8 cellular contexts compared by ENCODE assay signal in genomic region chr22:22408731-22409696, GRCh38.
A peak's percentile ranks its signal among the peaks of the same experiment; 100 is the strongest.
DNase-seq lines count a peak whose midpoint lies in the region; ATAC-seq, FAIRE-seq and TF ChIP-seq lines count a peak whose summit lies in the region.

No MANE protein-coding gene starts in this region.

- no peak for DNase-seq in Right ventricle myocardium inferior (ENCODE audit: missing footprints)
- no peak for DNase-seq in cardiac septum (ENCODE audit: low spot score)
- peak; percentile 58 for DNase-seq in NCI-H1092 treated with DMSO at 0.1 percent for 48 hours (lab: John Stamatoyannopoulos, UW)
- DNase-seq in astrocyte of the cerebellum (ENCODE audit: low read depth), result no peak
- DNase-seq in HepG2 (ENCODE audit: low spot score), result peak; percentile 45
- no peak for DNase-seq in T1000 (lab: John Stamatoyannopoulos, UW)

- TF ChIP-seq POLR2A in HepG2 (IDR thresholded peaks at IDR 0.05; ENCODE audit: insufficient read depth in 1 of 2, low read depth in 2 of 2, low read length in 2 of 2), result no peak

- no peaks in the 10 kb centered on the region for H3K4me1 ChIP-seq in HepG2 (ENCODE audit: insufficient read depth, low read length)

- POLR2A ChIA-PET in HepG2 (lab: Yijun Ruan, JAX), result no interaction called here

- no peak overlapping the region for H3K9ac ChIP-seq in HepG2 (ENCODE audit: insufficient read depth, low read depth, low read length)

- no peaks in the 10 kb centered on the region for H3K36me3 ChIP-seq in HepG2 (replicated peaks in 1 of 2; ENCODE audit: control insufficient read depth in 1 of 2, insufficient read depth in 2 of 2, low read length in 2 of 2)

- peak; percentile 52; the same call in 1 of the 2 replicates for TF ChIP-seq RAD21 in HepG2 (CRISPR knock-in tag; IDR thresholded peaks at IDR 0.05)

- no TSS peak for BruUV-seq in HepG2 (replicated peaks; lab: Mats Ljungman, UMichigan)

- H3K9me3 ChIP-seq in HepG2 (ENCODE audit: low read length), result no peaks in the 10 kb centered on the region

- 0% methylated on average over 8 of the region's 14 CpGs for WGBS in HepG2 (ENCODE audit: low lambda C conversion rate)

- H3K27ac ChIP-seq in HepG2 (ENCODE audit: extremely low read length, insufficient read depth, low read length), result no peak overlapping the region

- intact Hi-C loops in Right ventricle myocardium inferior (cut with DNase I) (no loop called here), cardiac septum (cut with DNase I) (no loop called here), HepG2 (cut with micrococcal nuclease; ENCODE audit: unreplicated experiment) (no loop called here)

- TF ChIP-seq CTCF in astrocyte of the cerebellum (IDR thresholded peaks at IDR 0.05; ENCODE audit: low read depth, low read length, missing control alignments) (peak; percentile 47), HepG2 (CRISPR knock-in tag; IDR thresholded peaks at IDR 0.05) (peak; percentile 89)

- H4K20me1 ChIP-seq in HepG2 (ENCODE audit: insufficient read depth, low read length), result no peaks in the 10 kb centered on the region

- H3K4me3 ChIP-seq in astrocyte of the cerebellum (ENCODE audit: low read depth, low read length) (no peak overlapping the region), HepG2 (replicated peaks in 1 of 3; ENCODE audit: insufficient read depth in 1 of 3, low read depth in 2 of 3, low read length in 3 of 3) (no peak overlapping the region)

- FAIRE-seq in HepG2 (lab: Jason Lieb, UNC), result peak; percentile 76

- H3K4me2 ChIP-seq in HepG2 (ENCODE audit: low read depth, low read length), result peak overlapping the region; percentile 23; the same call in 1 of the 2 replicates

- no peak overlapping the region for H2AFZ ChIP-seq in HepG2 (ENCODE audit: low read length)

- in situ Hi-C loops in astrocyte of the cerebellum (cut with HindIII; ENCODE audit: low sequenced_read_pairs), result no loop called here
- in situ Hi-C loops in HepG2 (cut with HindIII; ENCODE audit: extremely low pct_ligation_motif_present, low pct_unique_long_range_greater_than_20kb), result no loop called here

- CTCF ChIA-PET in HepG2 (lab: Yijun Ruan, JAX; ENCODE audit: low intra/inter-chr PET ratio, low total read pairs), result interaction anchor here (1.0 to 1.7 kb wide), 2 partner anchors 22 to 28 kb away, joined by 3 to 5 read pairs; no protein-coding TSS in a partner anchor

- ATAC-seq in Right ventricle myocardium inferior, result peak; percentile 41
- ATAC-seq in HepG2, result peak; percentile 99
- ATAC-seq in GM18870 (IDR thresholded peaks at IDR 0.05; ENCODE audit: unreplicated experiment), result no peak
- no peak for ATAC-seq in HG03378 (IDR thresholded peaks at IDR 0.05; ENCODE audit: unreplicated experiment)

- no peaks in the 10 kb centered on the region for H3K79me2 ChIP-seq in HepG2 (ENCODE audit: insufficient read depth, low read length)

- peaks cover 0 to 35% of the 10 kb centered on the region in 2 experiments; a peak in 3 of 5 replicates for H3K27me3 ChIP-seq in HepG2 (ENCODE audit: control insufficient read depth in 1 of 2, insufficient read depth in 2 of 2, low read length in 2 of 2)

- TF ChIP-seq EP300 in HepG2 (IDR thresholded peaks at IDR 0.05; ENCODE audit: low read depth in 2 of 2, low read length in 2 of 2), result no peak
- no peak for TF ChIP-seq EP300 in HepG2 (CRISPR knock-in tag; IDR thresholded peaks at IDR 0.05; ENCODE audit: borderline replicate concordance)

TF ChIP-seq in HepG2, 621 proteins besides CTCF, POLR2A, EP300 and RAD21:
- TF ChIP-seq ZNF263 (CRISPR knock-in tag; IDR thresholded peaks at IDR 0.05) (no peak), TEAD3 (CRISPR knock-in tag; optimal IDR thresholded peaks at IDR 0.05; ENCODE audit: borderline replicate concordance) (peak; percentile 42), MXD3 (CRISPR knock-in tag; IDR thresholded peaks at IDR 0.05) (no peak), ZNF430 (CRISPR knock-in tag; IDR thresholded peaks at IDR 0.05) (no peak), SMC3 (IDR thresholded peaks at IDR 0.05; ENCODE audit: low read length) (peak; percentile 68; the same call in 1 of the 2 replicates), HDAC6 (IDR thresholded peaks at IDR 0.05; ENCODE audit: low read depth, low read length) (no peak), PRDM15 (CRISPR knock-in tag; IDR thresholded peaks at IDR 0.05) (no peak), GLMP (CRISPR knock-in tag; IDR thresholded peaks at IDR 0.05; ENCODE audit: borderline replicate concordance) (no peak), STAG1 (CRISPR knock-in tag; IDR thresholded peaks at IDR 0.05) (peak; percentile 69), ZNF83 (CRISPR knock-in tag; IDR thresholded peaks at IDR 0.05; ENCODE audit: borderline replicate concordance) (no peak), HMGXB4 (CRISPR knock-in tag; IDR thresholded peaks at IDR 0.05; ENCODE audit: borderline replicate concordance in 1 of 2, low read depth in 1 of 2) (0 out of 4 replicates have a peak, but pooled peaks of 1 of the 2 experiments have one; percentile 28), SNAI1 (CRISPR knock-in tag; IDR thresholded peaks at IDR 0.05; ENCODE audit: borderline replicate concordance) (no peak)

Comparison
In these comparisons a context has a peak if more than half of its experiments do, and no peak if none do; other contexts are left out.
1. ATAC-seq: peak in Right ventricle myocardium inferior (single experiment) and HepG2 (single experiment); none in GM18870 (single experiment) and HG03378 (single experiment).
2. DNase-seq: peak in NCI-H1092 treated with DMSO at 0.1 percent for 48 hours (single experiment) and HepG2 (single experiment); none in Right ventricle myocardium inferior (single experiment), cardiac septum (single experiment), astrocyte of the cerebellum (single experiment) and T1000 (single experiment).